In the genomic region with DNA sequence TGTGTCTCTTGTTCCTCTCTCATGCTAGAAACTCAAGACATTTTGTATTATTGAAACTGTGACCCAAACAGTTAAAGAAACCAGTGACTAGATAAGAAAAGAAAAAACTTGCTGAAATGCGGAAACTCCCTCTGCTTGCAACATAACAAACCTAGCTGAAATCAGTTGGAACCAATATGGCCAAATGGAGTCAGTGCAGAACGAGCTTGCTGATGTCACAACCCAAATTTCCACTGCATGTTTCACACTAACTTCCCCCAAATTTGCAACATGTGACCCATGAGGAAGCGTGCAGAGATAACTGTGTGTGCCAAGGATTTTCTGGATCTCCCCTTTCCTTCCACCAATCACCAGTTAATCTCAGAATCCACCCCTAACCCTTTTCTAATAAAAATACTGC, we compare ENCODE assay signal across 8 cellular contexts.
DNase-seq lines count a peak whose midpoint lies in the region; ATAC-seq, FAIRE-seq and TF ChIP-seq lines count a peak whose summit lies in the region.

No MANE protein-coding gene starts in this region.

- H4K20me1 ChIP-seq in OCI-LY7 (ENCODE audit: insufficient read depth, low read length), result no peaks in the 10 kb centered on the region

- DNase-seq in Caco-2 (no peak), OCI-LY7 (ENCODE audit: low spot score) (peak; percentile 18), inferior parietal cortex (ENCODE audit: extremely low spot score) (peak; percentile 12), RCC 7860 (ENCODE audit: low spot score) (no peak), A172 (ENCODE audit: low spot score) (no peak), ecto neural progenitor cell (ENCODE audit: low spot score) (no peak)
- DNase-seq in stimulated activated naive CD4-positive, alpha-beta T cell treated with Interleukin-2 at 50 U/mL for 16 hours (lab: John Stamatoyannopoulos, UW), result no peak

- H3K27me3 Mint-ChIP-seq in Caco-2 (ENCODE audit: insufficient read depth, unreplicated experiment), result no peaks in the 10 kb centered on the region

- FAIRE-seq in RCC 7860 (lab: Jason Lieb, UNC), result no peak

- H3K4me3 ChIP-seq in Caco-2 (ENCODE audit: low read depth, low read length) (no peak overlapping the region), OCI-LY7 (ENCODE audit: low read depth, low read length, poor library complexity, severe bottlenecking) (no peak overlapping the region)

- H3K79me2 ChIP-seq in OCI-LY7 (ENCODE audit: insufficient read depth, low read depth, low read length), result no peaks in the 10 kb centered on the region

- H3K4me1 ChIP-seq in Caco-2 (no peaks in the 10 kb centered on the region), OCI-LY7 (ENCODE audit: insufficient read depth, low read length, poor library complexity, severe bottlenecking) (peaks cover 13% of the 10 kb centered on the region)

- H3K9me3 ChIP-seq in Caco-2, result no peaks in the 10 kb centered on the region
- no peaks in the 10 kb centered on the region for H3K9me3 ChIP-seq in OCI-LY7 (ENCODE audit: low read length)

- no peaks in the 10 kb centered on the region for H3K36me3 Mint-ChIP-seq in Caco-2 (ENCODE audit: insufficient read depth, unreplicated experiment)

- H3K36me3 ChIP-seq in Caco-2 (ENCODE audit: control insufficient read depth, insufficient read depth, low read length) (no peaks in the 10 kb centered on the region), OCI-LY7 (ENCODE audit: insufficient read depth, low read length) (no peaks in the 10 kb centered on the region)

- H3K27ac ChIP-seq in OCI-LY7 (ENCODE audit: low read depth, low read length, poor library complexity, severe bottlenecking), result no peak overlapping the region

- BruUV-seq in Caco-2 (replicated peaks; lab: Mats Ljungman, UMichigan), result no TSS peak
- BruUV-seq in OCI-LY7 (replicated peaks; lab: Mats Ljungman, UMichigan), result no TSS peak

- POLR2A ChIA-PET in Caco-2 (lab: Charles Lee) (no interaction called here), OCI-LY7 (lab: Charles Lee) (interaction anchor here (0.6 to 1.1 kb wide), 5 partner anchors 16 to 257 kb away, joined by 3 to 6 read pairs (median 3); no protein-coding TSS in a partner anchor)

- intact Hi-C loops in Caco-2 (cut with micrococcal nuclease; ENCODE audit: unreplicated experiment), result no loop called here
- intact Hi-C loops in OCI-LY7 (cut with micrococcal nuclease; ENCODE audit: unreplicated experiment), result no loop called here

- TF ChIP-seq CTCF in Caco-2 (IDR thresholded peaks at IDR 0.05; ENCODE audit: insufficient read depth in 1 of 2, low read depth in 1 of 2, low read length in 1 of 2, severe bottlenecking in 1 of 2, unreplicated experiment in 1 of 2), result no peak
- no peak for TF ChIP-seq CTCF in OCI-LY7 (conservative IDR thresholded peaks at IDR 0.05; ENCODE audit: low read length)

- ATAC-seq in GM21825 (IDR thresholded peaks at IDR 0.05; ENCODE audit: unreplicated experiment), result peak; percentile 62

- H3K9me3 Mint-ChIP-seq in Caco-2 (ENCODE audit: unreplicated experiment), result no peaks in the 10 kb centered on the region

- H3K27ac Mint-ChIP-seq in Caco-2 (ENCODE audit: unreplicated experiment), result peak overlapping the region; percentile 34

- H3K27me3 ChIP-seq in Caco-2 (replicated peaks; ENCODE audit: control insufficient read depth, insufficient read depth, low read length), result no peaks in the 10 kb centered on the region

- H3K4me1 Mint-ChIP-seq in Caco-2 (ENCODE audit: low read depth, unreplicated experiment), result peaks cover 10% of the 10 kb centered on the region

- H3K4me3 Mint-ChIP-seq in Caco-2 (ENCODE audit: unreplicated experiment), result no peak overlapping the region

- CTCF ChIA-PET in Caco-2 (lab: Charles Lee) (interaction anchor here (0.5 kb wide), 1 partner anchor 166 kb away, joined by 3 read pairs; no protein-coding TSS in a partner anchor), OCI-LY7 (lab: Charles Lee; ENCODE audit: unreplicated experiment) (no interaction called here)

- H3K4me2 ChIP-seq in OCI-LY7 (ENCODE audit: low read length), result peak overlapping the region; percentile 27; the same call in 1 of the 2 replicates

- H2AFZ ChIP-seq in OCI-LY7 (ENCODE audit: low read length), result peak overlapping the region; percentile 80; the same call in 1 of the 2 replicates

- no peaks in the 10 kb centered on the region for H3K9me2 ChIP-seq in OCI-LY7 (ENCODE audit: insufficient read depth, low read length)

Comparison
In these comparisons a context has a peak if more than half of its experiments do, and no peak if none do; other contexts are left out.
1. DNase-seq: peak in OCI-LY7 (single experiment) and inferior parietal cortex (single experiment); none in Caco-2 (0 of 2), RCC 7860 (single experiment), stimulated activated naive CD4-positive, alpha-beta T cell treated with Interleukin-2 at 50 U/mL for 16 hours (single experiment), A172 (single experiment) and ecto neural progenitor cell (single experiment).